Comparison of ENCODE assay signal across 8 cellular contexts in genomic region chr4:78938868-78939666, GRCh38. TPM values are rescaled to one million over a fixed set of nuclear protein-coding genes. Genes with fewer than 3 reads are reported as not detected.
DNase-seq lines count a peak whose midpoint lies in the region; ATAC-seq and TF ChIP-seq lines count a peak whose summit lies in the region.

PAQR3 (minus strand) TSS chr4:78939438; CDS start chr4:78939224, 214 bp downstream.

- intact Hi-C loops in ascending aorta (cut with DNase I) = loop anchor here (5.0 to 10.0 kb wide), 2 partner anchors 294 to 1133 kb away; partner anchors contain the start of gene ANTXR2

- H3K4me3 ChIP-seq in ascending aorta = peak within 1 kb of the TSS; percentile 82 to 91

- no peak for TF ChIP-seq CTCF in ascending aorta (IDR thresholded peaks at IDR 0.05)

- H3K36me3 Mint-ChIP-seq in T-helper 2 cell treated with Interferon-gamma antibody and Interleukin-4, amounts not matched to agents 5 μg/mL and 100 μg/mL, for 36 hours (ENCODE audit: low read depth) = peaks cover 1% of the 10 kb centered on the region

- H3K9me3 Mint-ChIP-seq in T-helper 2 cell treated with Interferon-gamma antibody and Interleukin-4, amounts not matched to agents 5 μg/mL and 100 μg/mL, for 36 hours = no peaks in the 10 kb centered on the region

- H3K36me3 ChIP-seq in ascending aorta = no peaks in the 10 kb centered on the region

- ATAC-seq in GM18505 (IDR thresholded peaks at IDR 0.05; ENCODE audit: unreplicated experiment) (peak; percentile 99), HG02884 (IDR thresholded peaks at IDR 0.05; ENCODE audit: unreplicated experiment) (peak; percentile 95)

- H3K9me3 ChIP-seq in ascending aorta = no peaks in the 10 kb centered on the region

- peak within 1 kb of the TSS; percentile 88 for H3K27ac Mint-ChIP-seq in T-helper 2 cell treated with Interferon-gamma antibody and Interleukin-4, amounts not matched to agents 5 μg/mL and 100 μg/mL, for 36 hours

- DNase-seq in NCI-H146 treated with DMSO at 0.1 percent for 48 hours (lab: John Stamatoyannopoulos, UW; ENCODE audit: unreplicated experiment) = peak; percentile 75
- peak; percentile 84 for DNase-seq in T-helper 2 cell treated with Interferon-gamma antibody and Interleukin-4, amounts not matched to agents 5 μg/mL and 100 μg/mL, for 36 hours (ENCODE audit: low spot score)
- peak; percentile 18 to 90 for DNase-seq in ascending aorta (ENCODE audit: low spot score in 2 of 2)
- DNase-seq in hepatic stellate cell (ENCODE audit: low spot score) = peak; percentile 84
- DNase-seq in retina = peak; percentile 87
- DNase-seq in cortex of kidney (lab: John Stamatoyannopoulos, UW) = no peak

- peak; percentile 87 for TF ChIP-seq POLR2A in GM18505 (IDR thresholded peaks at IDR 0.05; ENCODE audit: borderline replicate concordance, extremely low read depth, insufficient read depth, insufficient read length)

- peaks cover 18% of the 10 kb centered on the region for H3K4me1 Mint-ChIP-seq in T-helper 2 cell treated with Interferon-gamma antibody and Interleukin-4, amounts not matched to agents 5 μg/mL and 100 μg/mL, for 36 hours (ENCODE audit: low read depth)

- H3K27me3 ChIP-seq in ascending aorta = no peaks in the 10 kb centered on the region

- H3K27me3 Mint-ChIP-seq in T-helper 2 cell treated with Interferon-gamma antibody and Interleukin-4, amounts not matched to agents 5 μg/mL and 100 μg/mL, for 36 hours (ENCODE audit: low read depth) = peaks cover 24% of the 10 kb centered on the region

- H3K27ac ChIP-seq in ascending aorta = peak within 1 kb of the TSS; percentile 47 to 55

- peak within 1 kb of the TSS; percentile 95 for H3K4me3 Mint-ChIP-seq in T-helper 2 cell treated with Interferon-gamma antibody and Interleukin-4, amounts not matched to agents 5 μg/mL and 100 μg/mL, for 36 hours

- peaks cover 0 to 10% of the 10 kb centered on the region in 2 donors for H3K4me1 ChIP-seq in ascending aorta

RNA-seq across cellular contexts. Expression of gene PAQR3, which starts in this region (rescaled TPM):
- 6.7 TPM for total RNA-seq in ascending aorta
